Comparison of ENCODE assay signal across 1 cellular context in the genomic region with DNA sequence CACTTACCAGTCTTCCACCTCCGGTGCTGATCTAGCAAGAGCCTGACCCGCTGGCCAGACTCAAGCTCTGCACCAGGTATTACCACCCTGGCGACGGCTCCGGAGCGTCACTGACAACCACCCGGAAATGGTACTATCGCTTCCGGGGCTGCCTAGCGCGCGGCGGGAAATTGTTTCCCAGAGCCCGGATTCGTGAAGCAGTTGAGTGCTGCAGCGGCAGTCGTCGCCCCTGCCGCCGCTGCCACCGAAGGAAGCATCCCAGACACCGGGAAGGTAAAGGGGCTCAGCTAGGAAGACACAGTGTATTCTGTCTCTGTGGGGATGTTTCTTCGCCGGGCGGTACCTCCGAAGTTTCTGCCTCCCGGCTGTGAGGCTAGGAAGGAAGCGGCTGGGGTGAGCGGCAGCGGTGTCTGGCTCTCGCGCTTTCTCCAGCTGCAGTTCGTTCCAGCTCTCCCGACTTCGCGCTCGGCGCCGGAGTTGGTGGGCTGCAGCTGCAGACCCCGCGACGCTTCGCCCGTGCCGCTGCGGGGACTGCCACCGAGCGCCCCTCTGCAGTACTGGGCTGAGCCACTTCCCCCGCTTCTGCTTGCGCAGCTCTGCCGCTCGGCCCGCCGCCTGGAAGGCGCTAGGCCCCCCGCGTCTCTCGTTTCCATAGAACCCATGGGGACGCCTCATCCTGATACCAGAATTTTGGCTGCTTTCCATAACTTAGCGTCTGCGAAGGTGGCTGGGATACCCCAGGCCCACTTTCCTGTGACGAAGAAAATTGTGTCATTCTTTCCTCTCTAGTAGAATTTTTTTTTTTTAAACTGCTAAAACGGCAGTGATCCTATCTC.
TF ChIP-seq lines count a peak whose summit lies in the region.

A gene with protein sequence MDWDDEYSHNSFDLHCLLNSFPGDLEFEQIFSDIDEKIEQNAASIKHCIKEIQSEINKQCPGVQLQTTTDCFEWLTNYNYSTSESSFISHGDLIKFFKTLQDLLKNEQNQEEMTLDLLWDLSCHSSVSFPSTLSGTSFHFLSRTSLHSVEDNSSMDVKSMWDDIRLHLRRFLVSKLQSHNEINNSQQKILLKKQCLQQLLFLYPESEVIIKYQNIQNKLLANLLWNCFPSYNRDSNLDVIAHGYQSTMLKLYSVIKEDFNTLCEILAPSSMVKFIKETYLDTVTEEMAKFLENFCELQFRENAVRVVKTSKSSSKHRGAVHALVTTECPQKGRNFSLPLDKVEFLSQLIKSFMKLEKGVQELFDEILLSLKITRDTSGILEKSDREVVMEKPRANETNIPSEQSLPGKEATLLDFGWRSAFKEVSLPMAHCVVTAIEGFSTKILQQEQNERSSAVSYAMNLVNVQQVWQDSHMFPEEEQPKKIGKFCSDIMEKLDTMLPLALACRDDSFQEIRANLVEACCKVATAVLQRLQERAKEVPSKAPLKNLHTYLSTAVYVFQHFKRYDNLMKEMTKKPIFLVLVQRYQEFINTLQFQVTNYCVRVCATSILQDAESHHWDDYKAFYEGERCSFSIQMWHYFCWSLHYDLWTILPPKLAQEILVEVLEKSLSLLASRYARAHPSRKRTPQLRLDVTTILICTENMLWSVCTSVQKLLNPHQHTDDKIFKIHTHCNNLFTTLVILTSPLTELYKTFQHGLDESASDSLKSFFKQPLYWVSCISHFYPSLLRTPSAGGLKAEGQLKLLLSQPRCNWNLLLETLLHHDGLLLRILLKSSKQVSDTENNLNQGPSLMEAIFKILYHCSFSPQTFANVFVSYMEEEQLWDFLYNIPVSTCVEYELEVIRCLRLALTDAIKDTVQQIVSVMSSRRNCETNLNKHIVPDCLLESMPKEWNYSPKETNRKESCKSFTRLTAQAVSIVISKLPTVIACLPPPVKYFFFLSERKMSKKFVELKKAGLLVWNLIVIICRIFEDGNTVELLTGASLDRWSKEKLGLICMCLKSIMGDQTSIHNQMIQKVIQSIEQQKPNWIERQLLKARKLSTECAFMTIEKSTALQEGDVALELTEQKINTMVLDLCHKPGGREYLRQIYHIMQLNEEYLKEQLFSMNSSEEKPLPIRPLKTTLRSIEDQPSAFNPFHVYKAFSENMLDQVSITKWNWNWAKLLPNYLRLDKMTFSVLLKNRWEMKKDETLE (N-terminal part only) (minus strand): TSS at position 112 of the 836 bp plus-strand sequence. CDS start 81,478 bp downstream, outside the sequence.
A gene (plus strand): TSS at position 177 of the 836 bp plus-strand sequence. CDS start 10,142 bp downstream, outside the sequence.

TF ChIP-seq in K562, 482 proteins besides CTCF, POLR2A, EP300 and RAD21 (continued from another document and continues in another):
- TF ChIP-seq, protein P1, sequence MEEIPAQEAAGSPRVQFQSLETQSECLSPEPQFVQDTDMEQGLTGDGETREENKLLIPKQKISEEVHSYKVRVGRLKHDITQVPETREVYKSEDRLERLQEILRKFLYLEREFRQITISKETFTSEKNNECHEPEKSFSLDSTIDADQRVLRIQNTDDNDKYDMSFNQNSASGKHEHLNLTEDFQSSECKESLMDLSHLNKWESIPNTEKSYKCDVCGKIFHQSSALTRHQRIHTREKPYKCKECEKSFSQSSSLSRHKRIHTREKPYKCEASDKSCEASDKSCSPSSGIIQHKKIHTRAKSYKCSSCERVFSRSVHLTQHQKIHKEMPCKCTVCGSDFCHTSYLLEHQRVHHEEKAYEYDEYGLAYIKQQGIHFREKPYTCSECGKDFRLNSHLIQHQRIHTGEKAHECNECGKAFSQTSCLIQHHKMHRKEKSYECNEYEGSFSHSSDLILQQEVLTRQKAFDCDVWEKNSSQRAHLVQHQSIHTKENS (CRISPR knock-in tag; IDR thresholded peaks at IDR 0.05): no peak
- TF ChIP-seq NCOA4 (IDR thresholded peaks at IDR 0.05; ENCODE audit: partially characterized antibody) (no peak), MAFK (IDR thresholded peaks at IDR 0.05; ENCODE audit: low read length) (no peak), ZNF561 (CRISPR knock-in tag; conservative IDR thresholded peaks at IDR 0.05) (no peak), NR4A1 (CRISPR knock-in tag; IDR thresholded peaks at IDR 0.05) (no peak), NR4A1 (tag; IDR thresholded peaks at IDR 0.05) (no peak), ZNF445 (CRISPR knock-in tag; IDR thresholded peaks at IDR 0.05; ENCODE audit: low read depth) (no peak), HDAC2 (IDR thresholded peaks at IDR 0.05) (peak; percentile 87), SUPT5H (IDR thresholded peaks at IDR 0.05) (peak; percentile 80), RBM22 (IDR thresholded peaks at IDR 0.05; ENCODE audit: low read depth, low read length, poor library complexity, severe bottlenecking) (no peak), ZNF143 (CRISPR knock-in tag; IDR thresholded peaks at IDR 0.05) (no peak), HDAC6 (IDR thresholded peaks at IDR 0.05; ENCODE audit: low read depth, low read length) (no peak), ELF4 (CRISPR knock-in tag; IDR thresholded peaks at IDR 0.05) (no peak), ZNF408 (CRISPR knock-in tag; IDR thresholded peaks at IDR 0.05; ENCODE audit: low read depth) (no peak), JUN (IDR thresholded peaks at IDR 0.05; ENCODE audit: borderline replicate concordance, low read depth, low read length) (no peak), JUN (CRISPR knock-in tag; IDR thresholded peaks at IDR 0.05; ENCODE audit: borderline replicate concordance) (no peak), KAT8 (IDR thresholded peaks at IDR 0.05; ENCODE audit: low read depth) (no peak), KLF10 (CRISPR knock-in tag; IDR thresholded peaks at IDR 0.05) (no peak), ARID2 (IDR thresholded peaks at IDR 0.05) (no peak), COPS2 (conservative IDR thresholded peaks at IDR 0.05) (no peak), MCM5 (IDR thresholded peaks at IDR 0.05; ENCODE audit: low read depth) (no peak), POU5F1 (IDR thresholded peaks at IDR 0.05; ENCODE audit: borderline replicate concordance, low read depth, low read length, partially characterized antibody) (no peak), DDX20 (tag; IDR thresholded peaks at IDR 0.05; ENCODE audit: low read depth) (no peak), GABPB1 (CRISPR knock-in tag; IDR thresholded peaks at IDR 0.05) (peak; percentile 96), TGIF2 (CRISPR knock-in tag; IDR thresholded peaks at IDR 0.05) (no peak), BHLHE40 (IDR thresholded peaks at IDR 0.05; ENCODE audit: low read length) (no peak), DIDO1 (tag; IDR thresholded peaks at IDR 0.05; ENCODE audit: low read depth) (peak; percentile 92), TAF7 (tag; IDR thresholded peaks at IDR 0.05) (no peak)
- TF ChIP-seq, protein P2, sequence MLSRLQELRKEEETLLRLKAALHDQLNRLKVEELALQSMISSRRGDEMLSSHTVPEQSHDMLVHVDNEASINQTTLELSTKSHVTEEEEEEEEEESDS (CRISPR knock-in tag; IDR thresholded peaks at IDR 0.05): no peak
- TF ChIP-seq, protein P3, sequence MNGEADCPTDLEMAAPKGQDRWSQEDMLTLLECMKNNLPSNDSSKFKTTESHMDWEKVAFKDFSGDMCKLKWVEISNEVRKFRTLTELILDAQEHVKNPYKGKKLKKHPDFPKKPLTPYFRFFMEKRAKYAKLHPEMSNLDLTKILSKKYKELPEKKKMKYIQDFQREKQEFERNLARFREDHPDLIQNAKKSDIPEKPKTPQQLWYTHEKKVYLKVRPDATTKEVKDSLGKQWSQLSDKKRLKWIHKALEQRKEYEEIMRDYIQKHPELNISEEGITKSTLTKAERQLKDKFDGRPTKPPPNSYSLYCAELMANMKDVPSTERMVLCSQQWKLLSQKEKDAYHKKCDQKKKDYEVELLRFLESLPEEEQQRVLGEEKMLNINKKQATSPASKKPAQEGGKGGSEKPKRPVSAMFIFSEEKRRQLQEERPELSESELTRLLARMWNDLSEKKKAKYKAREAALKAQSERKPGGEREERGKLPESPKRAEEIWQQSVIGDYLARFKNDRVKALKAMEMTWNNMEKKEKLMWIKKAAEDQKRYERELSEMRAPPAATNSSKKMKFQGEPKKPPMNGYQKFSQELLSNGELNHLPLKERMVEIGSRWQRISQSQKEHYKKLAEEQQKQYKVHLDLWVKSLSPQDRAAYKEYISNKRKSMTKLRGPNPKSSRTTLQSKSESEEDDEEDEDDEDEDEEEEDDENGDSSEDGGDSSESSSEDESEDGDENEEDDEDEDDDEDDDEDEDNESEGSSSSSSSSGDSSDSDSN (IDR thresholded peaks at IDR 0.05; ENCODE audit: borderline replicate concordance in 1 of 2, low read depth in 2 of 2, low read length in 2 of 2): peak; percentile 22 to 57; a peak in 2 of 4 replicates
- TF ChIP-seq, protein P4, sequence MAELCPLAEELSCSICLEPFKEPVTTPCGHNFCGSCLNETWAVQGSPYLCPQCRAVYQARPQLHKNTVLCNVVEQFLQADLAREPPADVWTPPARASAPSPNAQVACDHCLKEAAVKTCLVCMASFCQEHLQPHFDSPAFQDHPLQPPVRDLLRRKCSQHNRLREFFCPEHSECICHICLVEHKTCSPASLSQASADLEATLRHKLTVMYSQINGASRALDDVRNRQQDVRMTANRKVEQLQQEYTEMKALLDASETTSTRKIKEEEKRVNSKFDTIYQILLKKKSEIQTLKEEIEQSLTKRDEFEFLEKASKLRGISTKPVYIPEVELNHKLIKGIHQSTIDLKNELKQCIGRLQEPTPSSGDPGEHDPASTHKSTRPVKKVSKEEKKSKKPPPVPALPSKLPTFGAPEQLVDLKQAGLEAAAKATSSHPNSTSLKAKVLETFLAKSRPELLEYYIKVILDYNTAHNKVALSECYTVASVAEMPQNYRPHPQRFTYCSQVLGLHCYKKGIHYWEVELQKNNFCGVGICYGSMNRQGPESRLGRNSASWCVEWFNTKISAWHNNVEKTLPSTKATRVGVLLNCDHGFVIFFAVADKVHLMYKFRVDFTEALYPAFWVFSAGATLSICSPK (IDR thresholded peaks at IDR 0.05; ENCODE audit: borderline replicate concordance): no peak
- TF ChIP-seq, protein P5, sequence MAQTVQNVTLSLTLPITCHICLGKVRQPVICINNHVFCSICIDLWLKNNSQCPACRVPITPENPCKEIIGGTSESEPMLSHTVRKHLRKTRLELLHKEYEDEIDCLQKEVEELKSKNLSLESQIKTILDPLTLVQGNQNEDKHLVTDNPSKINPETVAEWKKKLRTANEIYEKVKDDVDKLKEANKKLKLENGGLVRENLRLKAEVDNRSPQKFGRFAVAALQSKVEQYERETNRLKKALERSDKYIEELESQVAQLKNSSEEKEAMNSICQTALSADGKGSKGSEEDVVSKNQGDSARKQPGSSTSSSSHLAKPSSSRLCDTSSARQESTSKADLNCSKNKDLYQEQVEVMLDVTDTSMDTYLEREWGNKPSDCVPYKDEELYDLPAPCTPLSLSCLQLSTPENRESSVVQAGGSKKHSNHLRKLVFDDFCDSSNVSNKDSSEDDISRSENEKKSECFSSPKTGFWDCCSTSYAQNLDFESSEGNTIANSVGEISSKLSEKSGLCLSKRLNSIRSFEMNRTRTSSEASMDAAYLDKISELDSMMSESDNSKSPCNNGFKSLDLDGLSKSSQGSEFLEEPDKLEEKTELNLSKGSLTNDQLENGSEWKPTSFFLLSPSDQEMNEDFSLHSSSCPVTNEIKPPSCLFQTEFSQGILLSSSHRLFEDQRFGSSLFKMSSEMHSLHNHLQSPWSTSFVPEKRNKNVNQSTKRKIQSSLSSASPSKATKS (CRISPR knock-in tag; IDR thresholded peaks at IDR 0.05): no peak
- TF ChIP-seq, protein P6, sequence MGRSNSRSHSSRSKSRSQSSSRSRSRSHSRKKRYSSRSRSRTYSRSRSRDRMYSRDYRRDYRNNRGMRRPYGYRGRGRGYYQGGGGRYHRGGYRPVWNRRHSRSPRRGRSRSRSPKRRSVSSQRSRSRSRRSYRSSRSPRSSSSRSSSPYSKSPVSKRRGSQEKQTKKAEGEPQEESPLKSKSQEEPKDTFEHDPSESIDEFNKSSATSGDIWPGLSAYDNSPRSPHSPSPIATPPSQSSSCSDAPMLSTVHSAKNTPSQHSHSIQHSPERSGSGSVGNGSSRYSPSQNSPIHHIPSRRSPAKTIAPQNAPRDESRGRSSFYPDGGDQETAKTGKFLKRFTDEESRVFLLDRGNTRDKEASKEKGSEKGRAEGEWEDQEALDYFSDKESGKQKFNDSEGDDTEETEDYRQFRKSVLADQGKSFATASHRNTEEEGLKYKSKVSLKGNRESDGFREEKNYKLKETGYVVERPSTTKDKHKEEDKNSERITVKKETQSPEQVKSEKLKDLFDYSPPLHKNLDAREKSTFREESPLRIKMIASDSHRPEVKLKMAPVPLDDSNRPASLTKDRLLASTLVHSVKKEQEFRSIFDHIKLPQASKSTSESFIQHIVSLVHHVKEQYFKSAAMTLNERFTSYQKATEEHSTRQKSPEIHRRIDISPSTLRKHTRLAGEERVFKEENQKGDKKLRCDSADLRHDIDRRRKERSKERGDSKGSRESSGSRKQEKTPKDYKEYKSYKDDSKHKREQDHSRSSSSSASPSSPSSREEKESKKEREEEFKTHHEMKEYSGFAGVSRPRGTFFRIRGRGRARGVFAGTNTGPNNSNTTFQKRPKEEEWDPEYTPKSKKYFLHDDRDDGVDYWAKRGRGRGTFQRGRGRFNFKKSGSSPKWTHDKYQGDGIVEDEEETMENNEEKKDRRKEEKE (IDR thresholded peaks at IDR 0.05; ENCODE audit: borderline replicate concordance in 1 of 2, control insufficient read depth in 1 of 2, low read depth in 2 of 2, low read length in 1 of 2): no peak
- TF ChIP-seq, protein P7, sequence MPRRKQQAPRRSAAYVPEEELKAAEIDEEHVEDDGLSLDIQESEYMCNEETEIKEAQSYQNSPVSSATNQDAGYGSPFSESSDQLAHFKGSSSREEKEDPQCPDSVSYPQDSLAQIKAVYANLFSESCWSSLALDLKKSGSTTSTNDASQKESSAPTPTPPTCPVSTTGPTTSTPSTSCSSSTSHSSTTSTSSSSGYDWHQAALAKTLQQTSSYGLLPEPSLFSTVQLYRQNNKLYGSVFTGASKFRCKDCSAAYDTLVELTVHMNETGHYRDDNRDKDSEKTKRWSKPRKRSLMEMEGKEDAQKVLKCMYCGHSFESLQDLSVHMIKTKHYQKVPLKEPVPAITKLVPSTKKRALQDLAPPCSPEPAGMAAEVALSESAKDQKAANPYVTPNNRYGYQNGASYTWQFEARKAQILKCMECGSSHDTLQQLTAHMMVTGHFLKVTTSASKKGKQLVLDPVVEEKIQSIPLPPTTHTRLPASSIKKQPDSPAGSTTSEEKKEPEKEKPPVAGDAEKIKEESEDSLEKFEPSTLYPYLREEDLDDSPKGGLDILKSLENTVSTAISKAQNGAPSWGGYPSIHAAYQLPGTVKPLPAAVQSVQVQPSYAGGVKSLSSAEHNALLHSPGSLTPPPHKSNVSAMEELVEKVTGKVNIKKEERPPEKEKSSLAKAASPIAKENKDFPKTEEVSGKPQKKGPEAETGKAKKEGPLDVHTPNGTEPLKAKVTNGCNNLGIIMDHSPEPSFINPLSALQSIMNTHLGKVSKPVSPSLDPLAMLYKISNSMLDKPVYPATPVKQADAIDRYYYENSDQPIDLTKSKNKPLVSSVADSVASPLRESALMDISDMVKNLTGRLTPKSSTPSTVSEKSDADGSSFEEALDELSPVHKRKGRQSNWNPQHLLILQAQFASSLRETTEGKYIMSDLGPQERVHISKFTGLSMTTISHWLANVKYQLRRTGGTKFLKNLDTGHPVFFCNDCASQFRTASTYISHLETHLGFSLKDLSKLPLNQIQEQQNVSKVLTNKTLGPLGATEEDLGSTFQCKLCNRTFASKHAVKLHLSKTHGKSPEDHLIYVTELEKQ (CRISPR knock-in tag; IDR thresholded peaks at IDR 0.05): no peak
- TF ChIP-seq, protein P8, sequence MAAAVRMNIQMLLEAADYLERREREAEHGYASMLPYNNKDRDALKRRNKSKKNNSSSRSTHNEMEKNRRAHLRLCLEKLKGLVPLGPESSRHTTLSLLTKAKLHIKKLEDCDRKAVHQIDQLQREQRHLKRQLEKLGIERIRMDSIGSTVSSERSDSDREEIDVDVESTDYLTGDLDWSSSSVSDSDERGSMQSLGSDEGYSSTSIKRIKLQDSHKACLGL (CRISPR knock-in tag; IDR thresholded peaks at IDR 0.05; ENCODE audit: borderline replicate concordance, poor library complexity, severe bottlenecking): no peak
